In the genomic region with DNA sequence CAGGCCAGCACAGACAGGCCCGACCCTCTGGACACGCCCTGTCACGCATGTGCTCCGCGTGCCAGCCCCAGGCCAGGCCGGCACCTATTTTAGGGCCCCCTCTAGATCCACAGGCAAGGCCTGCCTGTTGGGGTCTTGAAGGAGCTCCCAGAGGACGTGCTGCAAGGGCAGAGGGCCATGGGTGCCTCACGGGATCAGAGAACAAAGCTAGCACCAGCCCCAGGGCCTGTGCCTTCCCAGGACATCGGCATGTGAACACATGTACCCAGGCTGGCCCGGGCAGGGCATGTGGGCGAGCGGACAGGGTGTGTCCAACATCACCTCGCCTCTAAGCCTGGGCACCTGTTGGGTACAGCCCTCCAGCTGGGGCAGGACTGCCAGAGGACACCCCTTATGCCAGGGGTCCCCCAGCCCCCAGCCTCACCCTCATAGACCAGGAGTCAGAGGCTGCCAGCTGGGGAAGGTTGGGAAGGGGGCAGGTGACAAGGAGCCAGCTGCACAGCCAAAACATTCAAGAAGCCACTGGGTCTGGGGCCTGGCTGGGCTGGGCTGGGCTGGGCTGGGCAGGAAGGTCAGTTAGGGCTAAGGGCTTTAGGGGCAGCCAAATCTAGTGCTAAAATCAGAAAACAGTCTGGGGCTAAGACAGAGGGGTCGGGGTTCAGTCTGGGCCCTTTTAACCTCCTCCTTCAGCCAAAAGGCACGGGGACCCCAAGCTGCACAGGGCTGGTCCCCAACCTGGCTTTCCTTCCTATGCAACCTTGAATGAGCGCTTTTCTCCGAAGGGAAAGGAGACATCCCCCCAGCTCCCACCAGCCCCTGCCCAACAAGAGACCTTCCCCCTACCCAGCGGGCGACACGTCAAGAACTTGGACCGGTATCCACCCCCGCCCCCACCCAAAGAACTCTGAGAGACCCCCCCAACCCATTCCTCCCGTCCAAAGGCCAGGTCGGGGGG, we compare ENCODE assay signal across 8 cellular contexts. TPM values are rescaled to one million over a fixed set of nuclear protein-coding genes. Genes with fewer than 3 reads are reported as not detected.
DNase-seq lines count a peak whose midpoint lies in the region; TF ChIP-seq lines count a peak whose summit lies in the region.

No MANE protein-coding gene starts in this region.

- no peaks in the 10 kb centered on the region for H3K9me3 ChIP-seq in esophagus squamous epithelium

- DNase-seq in NOMO-1 treated with DMSO at 0.1 percent for 48 hours (lab: John Stamatoyannopoulos, UW; ENCODE audit: unreplicated experiment) (peak; percentile 52), NOMO-1 treated with dmso at 0.1 percent for 144 hours (lab: John Stamatoyannopoulos, UW; ENCODE audit: unreplicated experiment) (no peak), esophagus squamous epithelium (lab: John Stamatoyannopoulos, UW) (no peak), nephron progenitor cell (no peak), A172 (ENCODE audit: low spot score) (no peak), NCI-H2081 (lab: John Stamatoyannopoulos, UW) (no peak), G401 (ENCODE audit: low spot score) (no peak)
- peak; percentile 49 for DNase-seq in activated CD4-positive, alpha-beta T cell treated with anti-CD3 and anti-CD28 coated beads, Interleukin-2, amount 50 U/mL, for 1 hour

- peak in 2 of 4 donors; percentile 15 to 51 for TF ChIP-seq POLR2A in esophagus squamous epithelium (IDR thresholded peaks at IDR 0.05)

- no peaks in the 10 kb centered on the region for H3K9me3 Mint-ChIP-seq in nephron progenitor cell

- H3K27me3 ChIP-seq in esophagus squamous epithelium, result no peaks in the 10 kb centered on the region

- H3K4me1 Mint-ChIP-seq in nephron progenitor cell, result peaks cover 71% of the 10 kb centered on the region

- in situ Hi-C loops in G401 (cut with HindIII; ENCODE audit: low sequenced_read_pairs), result no loop called here

- H3K27ac ChIP-seq in esophagus squamous epithelium, result peak overlapping the region; percentile 98 to 100 (median 100)

- WGBS in esophagus squamous epithelium, 2 donors, result 0 to 9% methylated on average over 1 to 6 of the region's 24 CpGs

- peak overlapping the region; percentile 94 for H3K4me3 Mint-ChIP-seq in nephron progenitor cell

- H3K27me3 Mint-ChIP-seq in nephron progenitor cell (ENCODE audit: low read depth, poor library complexity), result peaks cover 3% of the 10 kb centered on the region

- TF ChIP-seq CTCF in esophagus squamous epithelium (IDR thresholded peaks at IDR 0.05) (no peak), nephron progenitor cell (IDR thresholded peaks at IDR 0.05) (no peak)

- peak overlapping the region; percentile 80 for H3K27ac Mint-ChIP-seq in nephron progenitor cell

- peak overlapping the region; percentile 74 to 99 (median 89) for H3K4me3 ChIP-seq in esophagus squamous epithelium

- H3K4me1 ChIP-seq in esophagus squamous epithelium, result peaks cover 55 to 89% (median 63%) of the 10 kb centered on the region in 3 donors

- intact Hi-C loops in esophagus squamous epithelium (cut with DNase I), result no loop called here

- H3K36me3 Mint-ChIP-seq in nephron progenitor cell (ENCODE audit: low read depth), result no peaks in the 10 kb centered on the region

- peaks cover 0 to 14% (median 0%) of the 10 kb centered on the region in 3 donors for H3K36me3 ChIP-seq in esophagus squamous epithelium

RNA-seq across cellular contexts. Expression of a gene that starts 35.3 kb away (rescaled TPM):
- total RNA-seq in esophagus squamous epithelium, result not detected
- total RNA-seq in A172 (2014; rRNA removed; shearing (Covaris generic)), result not detected in 2 replicates
- total RNA-seq in G401 (2014; rRNA removed; shearing (Covaris generic)), result 3.0 and 6.3 TPM in 2 replicates

RNA-seq across cellular contexts. Expression of a gene that starts 46.4 kb away (rescaled TPM):
- 10 to 100 TPM in 3 of 4 donors, 1 to 10 TPM in 1; 7.2 to 41.4 (median 16.9) TPM for total RNA-seq in esophagus squamous epithelium
- total RNA-seq in A172 (2014; rRNA removed; shearing (Covaris generic)), result 4.5 and 6.8 TPM in 2 replicates
- 5.2 and 8.1 TPM in 2 replicates for total RNA-seq in G401 (2014; rRNA removed; shearing (Covaris generic))

Comparison
In these comparisons a context has a peak if more than half of its experiments do, and no peak if none do; other contexts are left out.
1. DNase-seq: peak in NOMO-1 treated with DMSO at 0.1 percent for 48 hours (single experiment) and activated CD4-positive, alpha-beta T cell treated with anti-CD3 and anti-CD28 coated beads, Interleukin-2, amount 50 U/mL, for 1 hour (single experiment); none in NOMO-1 treated with dmso at 0.1 percent for 144 hours (single experiment), esophagus squamous epithelium (single experiment), nephron progenitor cell (single experiment), A172 (single experiment), NCI-H2081 (0 of 2) and G401 (single experiment).